1 cellular context compared by ENCODE assay signal in the genomic region with DNA sequence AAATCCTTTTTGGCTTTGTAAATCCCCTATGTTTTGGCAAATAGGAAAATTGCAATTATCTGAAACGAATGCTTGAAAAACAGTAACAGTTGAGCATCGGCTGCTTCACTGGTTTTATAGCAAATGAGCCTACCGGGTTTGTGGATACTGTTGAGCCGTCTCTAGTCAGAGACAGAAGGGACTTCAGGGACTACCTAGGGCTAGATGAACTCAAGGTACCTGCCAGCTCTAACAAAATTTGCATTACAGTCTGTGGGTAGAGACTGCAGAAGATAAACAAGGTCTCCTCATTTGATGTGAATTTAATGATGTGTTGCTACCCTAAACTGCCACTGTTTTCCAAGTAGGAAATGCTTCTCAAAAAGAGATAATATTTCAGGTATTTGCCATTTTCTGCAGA.
TF ChIP-seq lines count a peak whose summit lies in the region.

No MANE protein-coding gene starts in this region.

TF ChIP-seq in WTC11, 78 proteins besides CTCF, POLR2A, EP300 and RAD21 (continued from another document):
- TF ChIP-seq, protein P1, sequence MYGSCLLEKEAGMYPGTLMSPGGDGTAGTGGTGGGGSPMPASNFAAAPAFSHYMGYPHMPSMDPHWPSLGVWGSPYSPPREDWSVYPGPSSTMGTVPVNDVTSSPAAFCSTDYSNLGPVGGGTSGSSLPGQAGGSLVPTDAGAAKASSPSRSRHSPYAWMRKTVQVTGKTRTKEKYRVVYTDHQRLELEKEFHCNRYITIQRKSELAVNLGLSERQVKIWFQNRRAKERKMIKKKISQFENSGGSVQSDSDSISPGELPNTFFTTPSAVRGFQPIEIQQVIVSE (CRISPR knock-in tag; IDR thresholded peaks at IDR 0.05; ENCODE audit: borderline replicate concordance) = no peak
- no peak for TF ChIP-seq GABPB1 (CRISPR knock-in tag; IDR thresholded peaks at IDR 0.05)
- TF ChIP-seq, protein P2, sequence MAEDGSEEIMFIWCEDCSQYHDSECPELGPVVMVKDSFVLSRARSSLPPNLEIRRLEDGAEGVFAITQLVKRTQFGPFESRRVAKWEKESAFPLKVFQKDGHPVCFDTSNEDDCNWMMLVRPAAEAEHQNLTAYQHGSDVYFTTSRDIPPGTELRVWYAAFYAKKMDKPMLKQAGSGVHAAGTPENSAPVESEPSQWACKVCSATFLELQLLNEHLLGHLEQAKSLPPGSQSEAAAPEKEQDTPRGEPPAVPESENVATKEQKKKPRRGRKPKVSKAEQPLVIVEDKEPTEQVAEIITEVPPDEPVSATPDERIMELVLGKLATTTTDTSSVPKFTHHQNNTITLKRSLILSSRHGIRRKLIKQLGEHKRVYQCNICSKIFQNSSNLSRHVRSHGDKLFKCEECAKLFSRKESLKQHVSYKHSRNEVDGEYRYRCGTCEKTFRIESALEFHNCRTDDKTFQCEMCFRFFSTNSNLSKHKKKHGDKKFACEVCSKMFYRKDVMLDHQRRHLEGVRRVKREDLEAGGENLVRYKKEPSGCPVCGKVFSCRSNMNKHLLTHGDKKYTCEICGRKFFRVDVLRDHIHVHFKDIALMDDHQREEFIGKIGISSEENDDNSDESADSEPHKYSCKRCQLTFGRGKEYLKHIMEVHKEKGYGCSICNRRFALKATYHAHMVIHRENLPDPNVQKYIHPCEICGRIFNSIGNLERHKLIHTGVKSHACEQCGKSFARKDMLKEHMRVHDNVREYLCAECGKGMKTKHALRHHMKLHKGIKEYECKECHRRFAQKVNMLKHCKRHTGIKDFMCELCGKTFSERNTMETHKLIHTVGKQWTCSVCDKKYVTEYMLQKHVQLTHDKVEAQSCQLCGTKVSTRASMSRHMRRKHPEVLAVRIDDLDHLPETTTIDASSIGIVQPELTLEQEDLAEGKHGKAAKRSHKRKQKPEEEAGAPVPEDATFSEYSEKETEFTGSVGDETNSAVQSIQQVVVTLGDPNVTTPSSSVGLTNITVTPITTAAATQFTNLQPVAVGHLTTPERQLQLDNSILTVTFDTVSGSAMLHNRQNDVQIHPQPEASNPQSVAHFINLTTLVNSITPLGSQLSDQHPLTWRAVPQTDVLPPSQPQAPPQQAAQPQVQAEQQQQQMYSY (CRISPR knock-in tag; IDR thresholded peaks at IDR 0.05) = no peak
